Comparison of ENCODE assay signal across 23 cellular contexts in genomic region chr12:104328790-104329189, GRCh38. TPM values are rescaled to one million over a fixed set of nuclear protein-coding genes. Genes with fewer than 3 reads are reported as not detected.
DNase-seq lines count a peak whose midpoint lies in the region; ATAC-seq, FAIRE-seq and TF ChIP-seq lines count a peak whose summit lies in the region.
"Had no signal": no experiment of that assay in that cellular context is flagged by ENCODE, and none has a peak within 500 bp of the region (broad histone marks: within the 10 kb centered on the region; RNA-seq: fewer than 3 reads in every experiment).

No MANE protein-coding gene starts in this region.

- H3K4me1 ChIP-seq in A549 (peaks cover 100% of the 10 kb centered on the region), GM23248 (ENCODE audit: insufficient read depth) (no peaks in the 10 kb centered on the region), PC-9 (replicated peaks; ENCODE audit: insufficient read depth) (peaks cover 27% of the 10 kb centered on the region; the same call in 1 of the 2 replicates), Caco-2 (no peaks in the 10 kb centered on the region)
- H3K4me1 ChIP-seq: BE2C, BLaER1 had no signal

- H3K9me3 Mint-ChIP-seq in Caco-2 (ENCODE audit: unreplicated experiment): no peaks in the 10 kb centered on the region
- H3K9me3 Mint-ChIP-seq: CD14-positive monocyte; CD4-positive, alpha-beta memory T cell; CD4-positive, CD25-positive, alpha-beta regulatory T cell; CD8-positive, alpha-beta memory T cell had no signal

- no peak overlapping the region for H3K4me3 Mint-ChIP-seq in Caco-2 (ENCODE audit: unreplicated experiment)
- H3K4me3 Mint-ChIP-seq: CD14-positive monocyte; CD4-positive, alpha-beta memory T cell; CD4-positive, CD25-positive, alpha-beta regulatory T cell; CD8-positive, alpha-beta memory T cell had no signal

- H4K20me1 ChIP-seq in GM23248 (ENCODE audit: insufficient read depth) (no peaks in the 10 kb centered on the region), PC-9 (ENCODE audit: insufficient read depth) (peaks cover 99% of the 10 kb centered on the region)

- H3K9ac ChIP-seq in GM23248: no peak overlapping the region
- H3K9ac ChIP-seq: BLaER1 had no signal

- H3K4me3 ChIP-seq in A549 (no peak overlapping the region), GM23248 (no peak overlapping the region), PC-9 (no peak overlapping the region), Caco-2 (ENCODE audit: low read depth, low read length) (no peak overlapping the region)
- H3K4me3 ChIP-seq: BLaER1, GM12878 had no signal

- no TSS peak for BruUV-seq in PC-9 (replicated peaks; lab: Mats Ljungman, UMichigan)
- BruUV-seq in Caco-2 (replicated peaks; lab: Mats Ljungman, UMichigan): no TSS peak

- in situ Hi-C loops in GM23248 (cut with MboI): no loop called here

- H3K27ac ChIP-seq in A549 (no peak overlapping the region), GM23248 (0 out of 2 replicates have a peak overlapping the region, but pooled peaks have one; percentile 4), PC-9 (peak overlapping the region; percentile 49)
- H3K27ac ChIP-seq: 22Rv1, BLaER1 had no signal

- H2AFZ ChIP-seq in GM23248 (no peak overlapping the region), PC-9 (no peak overlapping the region)

- FAIRE-seq in A549 (lab: Jason Lieb, UNC): peak; percentile 51
- FAIRE-seq: D721Med, GM12878, GM12892, GM18507 had no signal

- H3K27ac Mint-ChIP-seq in Caco-2 (ENCODE audit: unreplicated experiment): no peak overlapping the region
- H3K27ac Mint-ChIP-seq: CD4-positive, CD25-positive, alpha-beta regulatory T cell; CD8-positive, alpha-beta memory T cell had no signal

- DNase-seq in A549 (ENCODE audit: low read depth in 1 of 2, low spot score in 1 of 2) (no peak), GM23248 (no peak), PC-9 (no peak), T-helper 2 cell (no peak), Caco-2 (no peak), NOMO-1 treated with dmso at 0.1 percent for 144 hours (lab: John Stamatoyannopoulos, UW; ENCODE audit: unreplicated experiment) (no peak)
- DNase-seq: ACHN; BE2C; C1 segment of cervical spinal cord; Calu3; CD4-positive, alpha-beta memory T cell; CD4-positive, CD25-positive, alpha-beta regulatory T cell; CD8-positive, alpha-beta memory T cell; COR-L47; DMS79 treated with DMSO at 0.1 percent for 48 hours; GDM1 had no signal

- H3K4me1 Mint-ChIP-seq in Caco-2 (ENCODE audit: low read depth, unreplicated experiment): no peaks in the 10 kb centered on the region
- H3K4me1 Mint-ChIP-seq: CD14-positive monocyte; CD8-positive, alpha-beta memory T cell had no signal

- no peaks in the 10 kb centered on the region for H3K27me3 Mint-ChIP-seq in Caco-2 (ENCODE audit: insufficient read depth, unreplicated experiment)
- H3K27me3 Mint-ChIP-seq: CD4-positive, alpha-beta memory T cell; CD4-positive, CD25-positive, alpha-beta regulatory T cell; CD8-positive, alpha-beta memory T cell had no signal

- CTCF ChIA-PET in A549 (lab: Yijun Ruan, JAX) (no interaction called here), PC-9 (lab: Charles Lee) (interaction anchor here (1.4 kb wide), 1 partner anchor 9 kb away, joined by 13 read pairs; no protein-coding TSS in a partner anchor), Caco-2 (lab: Charles Lee) (interaction anchor here (0.6 kb wide), 1 partner anchor 371 kb away, joined by 3 read pairs; no protein-coding TSS in a partner anchor)

- no peak for TF ChIP-seq CTCF in A549 (IDR thresholded peaks at IDR 0.05)
- no peak for TF ChIP-seq CTCF in PC-9 (conservative IDR thresholded peaks at IDR 0.05)
- no peak for TF ChIP-seq CTCF in Caco-2 (IDR thresholded peaks at IDR 0.05; ENCODE audit: insufficient read depth in 1 of 2, low read depth in 1 of 2, low read length in 1 of 2, severe bottlenecking in 1 of 2, unreplicated experiment in 1 of 2)

- intact Hi-C loops in PC-9 (cut with micrococcal nuclease; ENCODE audit: unreplicated experiment) (no loop called here), Caco-2 (cut with micrococcal nuclease; ENCODE audit: unreplicated experiment) (no loop called here)

- ATAC-seq in A549: no peak
- ATAC-seq: GM12878 had no signal

- H3K4me2 ChIP-seq in A549 (peak overlapping the region; percentile 39; the same call in 2 of the 3 replicates), GM23248 (ENCODE audit: unreplicated experiment) (no peak overlapping the region), PC-9 (no peak overlapping the region)
- H3K4me2 ChIP-seq: BLaER1 had no signal

- H3K9me2 ChIP-seq in GM23248 (ENCODE audit: insufficient read depth): no peaks in the 10 kb centered on the region
- no peaks in the 10 kb centered on the region for H3K9me2 ChIP-seq in PC-9 (ENCODE audit: insufficient read depth)

- H3K36me3 Mint-ChIP-seq in Caco-2 (ENCODE audit: insufficient read depth, unreplicated experiment): peaks cover 73% of the 10 kb centered on the region

- H3K79me2 ChIP-seq in GM23248 (ENCODE audit: insufficient read depth) (peaks cover 77% of the 10 kb centered on the region), PC-9 (ENCODE audit: low read depth) (peaks cover 93% of the 10 kb centered on the region)

- no peak for TF ChIP-seq EP300 in A549 (IDR thresholded peaks at IDR 0.05)

- H3K27me3 ChIP-seq in GM23248 (replicated peaks; ENCODE audit: insufficient read depth) (no peaks in the 10 kb centered on the region), PC-9 (ENCODE audit: insufficient read depth, low read depth) (no peaks in the 10 kb centered on the region), Caco-2 (replicated peaks; ENCODE audit: control insufficient read depth, insufficient read depth, low read length) (no peaks in the 10 kb centered on the region)
- H3K27me3 ChIP-seq: BE2C, BLaER1 had no signal

- H3K9me3 ChIP-seq in A549 (no peaks in the 10 kb centered on the region), GM23248 (ENCODE audit: low read depth) (no peaks in the 10 kb centered on the region), PC-9 (ENCODE audit: insufficient read depth, low read depth) (no peaks in the 10 kb centered on the region), Caco-2 (0 out of 2 replicates have a peak, but pooled peaks cover 2% of the 10 kb centered on the region)
- H3K9me3 ChIP-seq: BE2C, BLaER1 had no signal

- 81% methylated on average over 1 of the region's 1 CpG for WGBS in A549 (ENCODE audit: missing lambda C conversion rate)
- WGBS in GM23248 (ENCODE audit: low coverage in 1 of 2, low lambda C conversion rate in 2 of 2, missing lambda C conversion rate in 2 of 2), 2 experiments: 65 to 82% methylated on average over 1 of the region's 1 CpG

- TF ChIP-seq POLR2A in A549 (IDR thresholded peaks at IDR 0.05; ENCODE audit: low read length): no peak

- H3K36me3 ChIP-seq in GM23248 (ENCODE audit: low read depth) (peaks cover 90% of the 10 kb centered on the region), PC-9 (ENCODE audit: low read depth) (peaks cover 85% of the 10 kb centered on the region), Caco-2 (ENCODE audit: control insufficient read depth, insufficient read depth, low read length) (no peaks in the 10 kb centered on the region)

- H3F3A ChIP-seq in GM23248 (ENCODE audit: insufficient read depth): peaks cover 90% of the 10 kb centered on the region
- H3F3A ChIP-seq in PC-9 (ENCODE audit: insufficient read depth, low read depth): peaks cover 100% of the 10 kb centered on the region

- TF ChIP-seq RAD21 in A549 (conservative IDR thresholded peaks at IDR 0.05 in 1 of 2, IDR thresholded peaks at IDR 0.05 in 1 of 2): no peak

- POLR2A ChIA-PET in A549 (lab: Yijun Ruan, JAX): interaction anchor here (0.7 to 1.4 kb wide), 3 partner anchors 103 to 779 kb away, joined by 5 to 10 read pairs (median 6); partner anchors contain the start of gene WASHC4
- POLR2A ChIA-PET in PC-9 (lab: Charles Lee; ENCODE audit: unreplicated experiment): interaction anchor here (0.6 kb wide), 1 partner anchor 11 kb away, joined by 5 read pairs; no protein-coding TSS in a partner anchor
- POLR2A ChIA-PET in Caco-2 (lab: Charles Lee): no interaction called here

TF ChIP-seq in A549, 52 proteins besides CTCF, POLR2A, EP300 and RAD21 (continues in another document):
- TF ChIP-seq FOSB (CRISPR knock-in tag; IDR thresholded peaks at IDR 0.05) (peak; percentile 89), CEBPB (IDR thresholded peaks at IDR 0.05) (0 out of 4 replicates have a peak, but pooled peaks of 1 of the 2 experiments have one; percentile 2), HOXB5 (CRISPR knock-in tag; IDR thresholded peaks at IDR 0.05) (peak; percentile 28; the same call in 1 of the 2 replicates), HMGXB4 (CRISPR knock-in tag; IDR thresholded peaks at IDR 0.05; ENCODE audit: borderline replicate concordance) (peak; percentile 89), TFCP2L1 (CRISPR knock-in tag; IDR thresholded peaks at IDR 0.05) (peak; percentile 55; the same call in 1 of the 2 replicates), KDM1A (IDR thresholded peaks at IDR 0.05; ENCODE audit: low read depth) (no peak), HOXA7 (CRISPR knock-in tag; IDR thresholded peaks at IDR 0.05) (peak; percentile 90; the same call in 1 of the 2 replicates)

RNA-seq across cellular contexts. Expression of gene EID3, which starts 25.3 kb away (rescaled TPM):
- polyA plus RNA-seq in A549 (2011; rRNA removed) (9.3 and 12.2 TPM in 2 replicates), A549 (2017; fragmentation: RNase III; extraction: RNeasy Plus Mini Kit Qiagen cat#74134 plus additional on column Dnase treatment) (6.8 to 7.5 TPM (median 6.9 TPM) in 3 replicates), GM23248 (2016; fragmentation: Nextera tagmentation; extraction: Ambion mirVana) (5.3 and 5.7 TPM in 2 replicates)
- polyA plus RNA-seq in A549 (2012; cell fraction: cytosol; rRNA removed): 7.2 and 10.3 TPM in 2 replicates
- 50.2 and 53.0 TPM in 2 replicates for polyA plus RNA-seq in A549 (2012; cell fraction: nucleus; rRNA removed)
- 20.7 and 22.7 TPM in 2 replicates for polyA minus RNA-seq in A549 (2011; rRNA and poly(A)+ RNA removed)
- 6.9 and 9.0 TPM in 2 replicates for total RNA-seq in GM23248 (2014; rRNA removed; shearing (Covaris generic))
- total RNA-seq in PC-9 (2021) (42.4 and 47.4 TPM in 2 replicates), Caco-2 (2022) (2.0 and 3.2 TPM in 2 replicates)

Comparison
In these comparisons a context has a peak if more than half of its experiments do, and no peak if none do; other contexts are left out.
1. H3K27ac ChIP-seq: peak in GM23248 (single experiment) and PC-9 (single experiment); none in A549 (0 of 2).